In the genomic region with DNA sequence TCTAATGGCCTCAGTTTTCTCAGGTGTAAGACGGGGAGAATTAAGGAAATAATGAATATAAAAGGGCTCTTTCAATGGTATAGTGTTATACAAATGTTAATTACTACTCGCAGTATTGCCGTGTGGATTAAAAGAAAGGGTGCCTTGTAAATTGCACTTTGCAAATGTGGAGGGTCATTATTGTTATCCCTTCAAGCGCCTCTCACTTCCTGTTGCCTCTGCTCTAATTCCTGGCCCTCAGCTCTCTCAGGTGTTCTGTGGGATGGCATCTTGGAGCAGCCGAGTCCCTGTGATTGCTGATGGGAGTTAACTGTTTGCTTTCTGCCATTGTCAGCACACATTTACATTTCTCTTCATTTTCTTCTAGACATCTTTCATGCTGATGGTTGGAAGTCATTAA, we compare ENCODE assay signal across 16 cellular contexts. TPM values are rescaled to one million over a fixed set of nuclear protein-coding genes. Genes with fewer than 3 reads are reported as not detected.
"Had no signal": no experiment of that assay in that cellular context is flagged by ENCODE, and none has a peak within 500 bp of the region (broad histone marks: within the 10 kb centered on the region; RNA-seq: fewer than 3 reads in every experiment).

No MANE protein-coding gene starts in this region.

- DNase-seq: activated CD4-positive, alpha-beta memory T cell treated with anti-CD3 and anti-CD28 coated beads, Interleukin-2, amount 10 ng/mL, durations not matched to agents 7 days and 5 days; activated CD4-positive, alpha-beta T cell treated with anti-CD3 and anti-CD28 coated beads for 36 hours; activated gamma-delta T cell; activated T-cell treated with anti-CD3 and anti-CD28 coated beads, Interleukin-2, amount 50 U/mL, for 48 hours; amygdala; erythroblast; islet precursor cell; midbrain; retina; stimulated activated CD4-positive, alpha-beta T cell treated with anti-CD3 and anti-CD28 coated beads, Interleukin-4, amount 100 ng/mL, for 4 hours had no signal

- H3K9me3 ChIP-seq: neutrophil, tibial nerve had no signal

- H3K27ac ChIP-seq: neutrophil, tibial nerve, VCaP had no signal

- H3K36me3 ChIP-seq: neutrophil, tibial nerve had no signal

- H3K27me3 ChIP-seq: neutrophil, tibial nerve had no signal

- H3K4me3 ChIP-seq: tibial nerve had no signal

RNA-seq across cellular contexts. Expression of gene TCHHL1, which starts 45.0 kb away (rescaled TPM):
- total RNA-seq: activated CD4-positive, alpha-beta memory T cell treated with anti-CD3 and anti-CD28 coated beads, Interleukin-2, amount 10 ng/mL, durations not matched to agents 7 days and 5 days; activated CD4-positive, alpha-beta T cell treated with anti-CD3 and anti-CD28 coated beads for 36 hours; glomerular endothelial cell; liver; skeletal muscle tissue; tibial nerve had no signal
